1 cellular context compared by ENCODE assay signal in the genomic region with DNA sequence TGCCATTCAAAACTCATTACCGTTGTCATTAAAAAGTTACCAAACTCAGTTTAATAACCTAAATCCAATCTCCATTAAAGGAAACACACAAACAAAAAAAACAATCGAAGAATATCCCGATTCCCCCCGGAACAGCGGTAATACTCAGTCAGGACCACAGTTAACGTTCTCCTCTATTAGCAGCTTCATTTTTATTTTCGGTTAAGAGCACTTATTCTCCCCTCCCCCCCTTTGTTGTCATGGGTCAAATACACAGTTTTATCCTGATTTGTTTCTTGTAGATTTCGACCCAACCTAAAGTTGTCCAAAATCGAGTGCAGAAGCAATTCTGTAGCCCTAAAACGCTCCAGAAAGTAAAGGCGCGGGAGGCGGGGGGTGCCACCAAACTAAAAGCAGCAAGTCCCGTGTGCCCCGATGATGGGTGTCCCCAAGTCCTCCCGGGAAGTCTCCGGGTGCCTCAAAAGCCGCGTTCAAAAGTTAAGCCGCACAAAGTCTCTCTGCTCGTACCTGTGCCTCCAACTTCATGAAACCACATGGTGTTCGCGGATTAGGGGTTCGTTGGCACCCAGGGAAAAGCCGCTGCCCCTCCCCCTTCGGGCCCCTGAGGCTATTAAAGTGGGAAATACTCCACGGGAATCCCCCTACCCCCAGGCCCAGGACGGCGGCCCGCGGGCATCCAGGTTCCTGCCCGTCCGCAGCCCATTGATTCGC.
TF ChIP-seq lines count a peak whose summit lies in the region.

No MANE protein-coding gene starts in this region.

TF ChIP-seq in HepG2, 621 proteins besides CTCF, POLR2A, EP300 and RAD21 (continued from another document and continues in another):
- TF ChIP-seq ZNF234 (CRISPR knock-in tag; conservative IDR thresholded peaks at IDR 0.05) (0 out of 2 replicates have a peak, but pooled peaks have one; percentile 60), DNMT1 (CRISPR knock-in tag; IDR thresholded peaks at IDR 0.05) (0 out of 2 replicates have a peak, but pooled peaks have one; percentile 22), ZZZ3 (CRISPR knock-in tag; IDR thresholded peaks at IDR 0.05; ENCODE audit: borderline replicate concordance) (no peak), ZSCAN5A (CRISPR knock-in tag; IDR thresholded peaks at IDR 0.05; ENCODE audit: borderline replicate concordance) (no peak), TOPORS (CRISPR knock-in tag; IDR thresholded peaks at IDR 0.05) (0 out of 2 replicates have a peak, but pooled peaks have one; percentile 14), TBX2 (CRISPR knock-in tag; IDR thresholded peaks at IDR 0.05; ENCODE audit: borderline replicate concordance) (no peak), ZNF501 (CRISPR knock-in tag; IDR thresholded peaks at IDR 0.05) (peak; percentile 80; the same call in 1 of the 2 replicates), PBX3 (CRISPR knock-in tag; IDR thresholded peaks at IDR 0.05; ENCODE audit: borderline replicate concordance) (no peak), NFIC (IDR thresholded peaks at IDR 0.05; ENCODE audit: low read length) (0 out of 2 replicates have a peak, but pooled peaks have one; percentile 21), ZNF747 (CRISPR knock-in tag; IDR thresholded peaks at IDR 0.05; ENCODE audit: borderline replicate concordance) (0 out of 2 replicates have a peak, but pooled peaks have one; percentile 14), ZNF713 (CRISPR knock-in tag; IDR thresholded peaks at IDR 0.05) (0 out of 2 replicates have a peak, but pooled peaks have one; percentile 34), CCDC6 (CRISPR knock-in tag; IDR thresholded peaks at IDR 0.05) (0 out of 2 replicates have a peak, but pooled peaks have one; percentile 29), ZBTB7B (CRISPR knock-in tag; IDR thresholded peaks at IDR 0.05) (no peak), ZNF703 (CRISPR knock-in tag; IDR thresholded peaks at IDR 0.05; ENCODE audit: borderline replicate concordance) (no peak), LCORL (IDR thresholded peaks at IDR 0.05) (no peak), LCORL (CRISPR knock-in tag; IDR thresholded peaks at IDR 0.05) (no peak), BHLHE40 (IDR thresholded peaks at IDR 0.05; ENCODE audit: low read length) (no peak), JUND (CRISPR knock-in tag; IDR thresholded peaks at IDR 0.05) (no peak), CHCHD3 (CRISPR knock-in tag; IDR thresholded peaks at IDR 0.05) (0 out of 2 replicates have a peak, but pooled peaks have one; percentile 53), ZMYM3 (CRISPR knock-in tag; IDR thresholded peaks at IDR 0.05) (no peak), ATF2 (CRISPR knock-in tag; IDR thresholded peaks at IDR 0.05) (no peak), SRSF4 (IDR thresholded peaks at IDR 0.05; ENCODE audit: low read depth, low read length, poor library complexity, severe bottlenecking) (no peak), ZBTB44 (CRISPR knock-in tag; IDR thresholded peaks at IDR 0.05) (no peak), ZNF34 (CRISPR knock-in tag; IDR thresholded peaks at IDR 0.05; ENCODE audit: borderline replicate concordance) (no peak), CSRNP2 (CRISPR knock-in tag; conservative IDR thresholded peaks at IDR 0.05; ENCODE audit: low read depth) (no peak), ZNF260 (CRISPR knock-in tag; IDR thresholded peaks at IDR 0.05; ENCODE audit: borderline replicate concordance, low read depth) (no peak), ZNF607 (CRISPR knock-in tag; IDR thresholded peaks at IDR 0.05; ENCODE audit: borderline replicate concordance) (peak; percentile 50; the same call in 1 of the 2 replicates), AKAP8 (CRISPR knock-in tag; IDR thresholded peaks at IDR 0.05) (0 out of 2 replicates have a peak, but pooled peaks have one; percentile 13), ARID3A (IDR thresholded peaks at IDR 0.05; ENCODE audit: low read depth, low read length) (no peak), RARG (CRISPR knock-in tag; IDR thresholded peaks at IDR 0.05; ENCODE audit: low read depth) (no peak), ZNF350 (CRISPR knock-in tag; IDR thresholded peaks at IDR 0.05; ENCODE audit: borderline replicate concordance, low read depth) (no peak), TAF15 (IDR thresholded peaks at IDR 0.05; ENCODE audit: low read depth, low read length, poor library complexity, severe bottlenecking) (no peak), RNF2 (conservative IDR thresholded peaks at IDR 0.05; ENCODE audit: low read depth) (no peak), NFYC (CRISPR knock-in tag; IDR thresholded peaks at IDR 0.05) (no peak), SAFB2 (CRISPR knock-in tag; IDR thresholded peaks at IDR 0.05; ENCODE audit: borderline replicate concordance, low read depth) (peak; percentile 73; the same call in 1 of the 2 replicates), ZNF567 (CRISPR knock-in tag; IDR thresholded peaks at IDR 0.05; ENCODE audit: borderline replicate concordance) (no peak), PHF5A (CRISPR knock-in tag; IDR thresholded peaks at IDR 0.05; ENCODE audit: low read depth, unreplicated experiment) (no peak), KDM6A (CRISPR knock-in tag; IDR thresholded peaks at IDR 0.05; ENCODE audit: low read depth) (no peak), ARNTL (CRISPR knock-in tag; IDR thresholded peaks at IDR 0.05) (0 out of 2 replicates have a peak, but pooled peaks have one; percentile 12), GLI4 (CRISPR knock-in tag; IDR thresholded peaks at IDR 0.05; ENCODE audit: borderline replicate concordance) (no peak), GATAD1 (CRISPR knock-in tag; IDR thresholded peaks at IDR 0.05) (no peak), GPN1 (CRISPR knock-in tag; IDR thresholded peaks at IDR 0.05; ENCODE audit: borderline replicate concordance) (no peak), ZKSCAN5 (CRISPR knock-in tag; IDR thresholded peaks at IDR 0.05) (no peak)
- TF ChIP-seq, protein P1, sequence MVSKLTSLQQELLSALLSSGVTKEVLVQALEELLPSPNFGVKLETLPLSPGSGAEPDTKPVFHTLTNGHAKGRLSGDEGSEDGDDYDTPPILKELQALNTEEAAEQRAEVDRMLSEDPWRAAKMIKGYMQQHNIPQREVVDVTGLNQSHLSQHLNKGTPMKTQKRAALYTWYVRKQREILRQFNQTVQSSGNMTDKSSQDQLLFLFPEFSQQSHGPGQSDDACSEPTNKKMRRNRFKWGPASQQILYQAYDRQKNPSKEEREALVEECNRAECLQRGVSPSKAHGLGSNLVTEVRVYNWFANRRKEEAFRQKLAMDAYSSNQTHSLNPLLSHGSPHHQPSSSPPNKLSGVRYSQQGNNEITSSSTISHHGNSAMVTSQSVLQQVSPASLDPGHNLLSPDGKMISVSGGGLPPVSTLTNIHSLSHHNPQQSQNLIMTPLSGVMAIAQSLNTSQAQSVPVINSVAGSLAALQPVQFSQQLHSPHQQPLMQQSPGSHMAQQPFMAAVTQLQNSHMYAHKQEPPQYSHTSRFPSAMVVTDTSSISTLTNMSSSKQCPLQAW (CRISPR knock-in tag; IDR thresholded peaks at IDR 0.05) = peak; percentile 51; the same call in 1 of the 2 replicates
- TF ChIP-seq, protein P2, sequence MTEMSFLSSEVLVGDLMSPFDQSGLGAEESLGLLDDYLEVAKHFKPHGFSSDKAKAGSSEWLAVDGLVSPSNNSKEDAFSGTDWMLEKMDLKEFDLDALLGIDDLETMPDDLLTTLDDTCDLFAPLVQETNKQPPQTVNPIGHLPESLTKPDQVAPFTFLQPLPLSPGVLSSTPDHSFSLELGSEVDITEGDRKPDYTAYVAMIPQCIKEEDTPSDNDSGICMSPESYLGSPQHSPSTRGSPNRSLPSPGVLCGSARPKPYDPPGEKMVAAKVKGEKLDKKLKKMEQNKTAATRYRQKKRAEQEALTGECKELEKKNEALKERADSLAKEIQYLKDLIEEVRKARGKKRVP (CRISPR knock-in tag; IDR thresholded peaks at IDR 0.05) = no peak
- TF ChIP-seq, protein P3, sequence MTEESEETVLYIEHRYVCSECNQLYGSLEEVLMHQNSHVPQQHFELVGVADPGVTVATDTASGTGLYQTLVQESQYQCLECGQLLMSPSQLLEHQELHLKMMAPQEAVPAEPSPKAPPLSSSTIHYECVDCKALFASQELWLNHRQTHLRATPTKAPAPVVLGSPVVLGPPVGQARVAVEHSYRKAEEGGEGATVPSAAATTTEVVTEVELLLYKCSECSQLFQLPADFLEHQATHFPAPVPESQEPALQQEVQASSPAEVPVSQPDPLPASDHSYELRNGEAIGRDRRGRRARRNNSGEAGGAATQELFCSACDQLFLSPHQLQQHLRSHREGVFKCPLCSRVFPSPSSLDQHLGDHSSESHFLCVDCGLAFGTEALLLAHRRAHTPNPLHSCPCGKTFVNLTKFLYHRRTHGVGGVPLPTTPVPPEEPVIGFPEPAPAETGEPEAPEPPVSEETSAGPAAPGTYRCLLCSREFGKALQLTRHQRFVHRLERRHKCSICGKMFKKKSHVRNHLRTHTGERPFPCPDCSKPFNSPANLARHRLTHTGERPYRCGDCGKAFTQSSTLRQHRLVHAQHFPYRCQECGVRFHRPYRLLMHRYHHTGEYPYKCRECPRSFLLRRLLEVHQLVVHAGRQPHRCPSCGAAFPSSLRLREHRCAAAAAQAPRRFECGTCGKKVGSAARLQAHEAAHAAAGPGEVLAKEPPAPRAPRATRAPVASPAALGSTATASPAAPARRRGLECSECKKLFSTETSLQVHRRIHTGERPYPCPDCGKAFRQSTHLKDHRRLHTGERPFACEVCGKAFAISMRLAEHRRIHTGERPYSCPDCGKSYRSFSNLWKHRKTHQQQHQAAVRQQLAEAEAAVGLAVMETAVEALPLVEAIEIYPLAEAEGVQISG (CRISPR knock-in tag; IDR thresholded peaks at IDR 0.05) = peak; percentile 3; the same call in 1 of the 2 replicates
